In genomic region chr22:49920859-49921258, GRCh38 we compare ENCODE assay signal across 25 cellular contexts. TPM values are rescaled to one million over a fixed set of nuclear protein-coding genes. Genes with fewer than 3 reads are reported as not detected.
A peak's percentile ranks its signal among the peaks of the same experiment; 100 is the strongest.
DNase-seq lines count a peak whose midpoint lies in the region; ATAC-seq, FAIRE-seq and TF ChIP-seq lines count a peak whose summit lies in the region.
"Had no signal": no experiment of that assay in that cellular context is flagged by ENCODE, and none has a peak within 500 bp of the region (broad histone marks: within the 10 kb centered on the region; RNA-seq: fewer than 3 reads in every experiment).

No MANE protein-coding gene starts in this region.

- peaks cover 9% of the 10 kb centered on the region; the same call in 1 of the 2 replicates for H3K23me2 ChIP-seq in H1 (ENCODE audit: low read depth, low read length)

- no peak overlapping the region for H2BK15ac ChIP-seq in H1 (ENCODE audit: low read length)

- peak overlapping the region; percentile 43 for H3K4me3 Mint-ChIP-seq in activated CD8-positive, alpha-beta T cell treated with anti-CD3 and anti-CD28 coated beads, Interleukin-2, amount 10 ng/mL, durations not matched to agents 7 days and 5 days
- H3K4me3 Mint-ChIP-seq in activated CD8-positive, alpha-beta T cell treated with anti-CD3 and anti-CD28 coated beads for 36 hours: no peak overlapping the region
- peak overlapping the region in 5 of 7 donors; percentile 18 to 61 (median 35) for H3K4me3 Mint-ChIP-seq in CD8-positive, alpha-beta memory T cell
- peak overlapping the region; percentile 55 for H3K4me3 Mint-ChIP-seq in progenitor cell of endocrine pancreas (ENCODE audit: low read depth)

- CTCF ChIA-PET in activated CD8-positive, alpha-beta T cell treated with anti-CD3 and anti-CD28 coated beads, Interleukin-2, amount 10 ng/mL, durations not matched to agents 7 days and 5 days (lab: Charles Lee): no interaction called here
- CTCF ChIA-PET in activated CD8-positive, alpha-beta T cell treated with anti-CD3 and anti-CD28 coated beads for 36 hours (lab: Charles Lee): interaction anchor here (1.0 to 1.8 kb wide), 3 partner anchors 10 to 110 kb away, joined by 3 to 8 read pairs (median 6); no protein-coding TSS in a partner anchor
- CTCF ChIA-PET in CD8-positive, alpha-beta memory T cell (lab: Charles Lee): no interaction called here
- CTCF ChIA-PET in H1 (lab: Charles Lee; ENCODE audit: partially characterized antibody): interaction anchor here (0.9 to 2.0 kb wide), 2 partner anchors 10 to 110 kb away, joined by 4 to 7 read pairs; no protein-coding TSS in a partner anchor

- peaks cover 2 to 3% of the 10 kb centered on the region in 2 experiments for H4K20me1 ChIP-seq in H1 (replicated peaks in 1 of 2; ENCODE audit: control insufficient read depth in 1 of 2, insufficient read depth in 2 of 2, low read length in 2 of 2)

- no peaks in the 10 kb centered on the region for H3K9me3 ChIP-seq in CD8-positive, alpha-beta memory T cell (ENCODE audit: low read length)
- H3K9me3 ChIP-seq in H1 (ENCODE audit: insufficient read depth in 2 of 2, low read depth in 1 of 2, low read length in 1 of 2) (no peaks in the 10 kb centered on the region), thyroid gland (no peaks in the 10 kb centered on the region)
- H3K9me3 ChIP-seq: Peyer's patch, tibial artery had no signal

- H2BK20ac ChIP-seq in H1 (ENCODE audit: low read length): no peak overlapping the region

- peaks cover 28% of the 10 kb centered on the region for H3K4me1 ChIP-seq in CD8-positive, alpha-beta memory T cell (ENCODE audit: insufficient read depth, low read length)
- H3K4me1 ChIP-seq in H1 (replicated peaks in 1 of 4; ENCODE audit: control insufficient read depth in 3 of 4, insufficient read depth in 4 of 4, low read length in 3 of 4): peaks cover 0 to 10% (median 1%) of the 10 kb centered on the region in 4 experiments; a peak in 5 of 7 replicates
- H3K4me1 ChIP-seq in thyroid gland: peaks cover 16 to 20% of the 10 kb centered on the region in 2 donors

- no peak overlapping the region for H3K27ac Mint-ChIP-seq in activated CD8-positive, alpha-beta T cell treated with anti-CD3 and anti-CD28 coated beads, Interleukin-2, amount 10 ng/mL, durations not matched to agents 7 days and 5 days
- H3K27ac Mint-ChIP-seq in activated CD8-positive, alpha-beta T cell treated with anti-CD3 and anti-CD28 coated beads for 36 hours: no peak overlapping the region
- H3K27ac Mint-ChIP-seq in CD8-positive, alpha-beta memory T cell: peak overlapping the region in 4 of 8 donors; percentile 35 to 74 (median 52)
- H3K27ac Mint-ChIP-seq in progenitor cell of endocrine pancreas: no peak overlapping the region
- H3K27ac Mint-ChIP-seq: activated T-helper 17 cell treated with anti-CD3 and anti-CD28 coated beads, Interleukin-2, amount 50 U/mL, for 72 hours; endodermal cell; HFFc6; stimulated activated naive CD8-positive, alpha-beta T cell treated with anti-CD3 and anti-CD28 coated beads, Interleukin-15, Interleukin-2, amounts not matched to agents 100 ng/mL and 50 ng/mL, for 24 hours had no signal

- DNase-seq in activated CD8-positive, alpha-beta T cell treated with anti-CD3 and anti-CD28 coated beads, Interleukin-2, amount 10 ng/mL, durations not matched to agents 7 days and 5 days: no peak
- no peak for DNase-seq in activated CD8-positive, alpha-beta T cell treated with anti-CD3 and anti-CD28 coated beads for 36 hours
- no peak for DNase-seq in CD8-positive, alpha-beta memory T cell
- DNase-seq in H1 (ENCODE audit: low read depth in 1 of 2, low spot score in 2 of 2) (no peak), progenitor cell of endocrine pancreas (ENCODE audit: low spot score, unreplicated experiment) (no peak), thyroid gland (no peak)
- DNase-seq: activated B cell treated with CpG ODN at 0.5 μM for 24 hours; C1 segment of cervical spinal cord; endodermal cell; HFFc6; Karpas-422; NCI-H1694 treated with DMSO at 0.1 percent for 48 hours; NCI-H526; occipital lobe; Peyer's patch; stimulated activated CD4-positive, alpha-beta T cell treated with anti-CD3 and anti-CD28 coated beads, Interleukin-4, amount 100 ng/mL, for 24 hours; T-helper 9 cell; tibial artery had no signal

- H3K4me1 Mint-ChIP-seq in activated CD8-positive, alpha-beta T cell treated with anti-CD3 and anti-CD28 coated beads, Interleukin-2, amount 10 ng/mL, durations not matched to agents 7 days and 5 days (ENCODE audit: low read depth): peaks cover 53% of the 10 kb centered on the region
- H3K4me1 Mint-ChIP-seq in activated CD8-positive, alpha-beta T cell treated with anti-CD3 and anti-CD28 coated beads for 36 hours (ENCODE audit: low read depth): peaks cover 33% of the 10 kb centered on the region
- peaks cover 29 to 50% (median 33%) of the 10 kb centered on the region in 3 donors for H3K4me1 Mint-ChIP-seq in CD8-positive, alpha-beta memory T cell
- peaks cover 6% of the 10 kb centered on the region for H3K4me1 Mint-ChIP-seq in progenitor cell of endocrine pancreas (ENCODE audit: low read depth)

- peaks cover 37% of the 10 kb centered on the region for H3K36me3 Mint-ChIP-seq in activated CD8-positive, alpha-beta T cell treated with anti-CD3 and anti-CD28 coated beads, Interleukin-2, amount 10 ng/mL, durations not matched to agents 7 days and 5 days (ENCODE audit: low read depth)
- H3K36me3 Mint-ChIP-seq in activated CD8-positive, alpha-beta T cell treated with anti-CD3 and anti-CD28 coated beads for 36 hours (ENCODE audit: low read depth): peaks cover 26% of the 10 kb centered on the region
- peaks cover 0 to 17% (median 3%) of the 10 kb centered on the region in 3 donors for H3K36me3 Mint-ChIP-seq in CD8-positive, alpha-beta memory T cell
- H3K36me3 Mint-ChIP-seq in progenitor cell of endocrine pancreas (ENCODE audit: insufficient read depth): peaks cover 4% of the 10 kb centered on the region

- TF ChIP-seq RAD21 in H1 (IDR thresholded peaks at IDR 0.05 in 1 of 2, conservative IDR thresholded peaks at IDR 0.05 in 1 of 2; ENCODE audit: low read depth in 2 of 2, low read length in 2 of 2): no peak

- H3K27ac ChIP-seq in CD8-positive, alpha-beta memory T cell (ENCODE audit: low read depth, low read length): no peak overlapping the region
- H3K27ac ChIP-seq in H1 (ENCODE audit: low read depth, low read length): no peak overlapping the region
- no peak overlapping the region for H3K27ac ChIP-seq in thyroid gland
- H3K27ac ChIP-seq: Peyer's patch, tibial artery had no signal

- H3K4me2 ChIP-seq in H1 (ENCODE audit: insufficient read depth in 1 of 2, low read depth in 2 of 2, low read length in 2 of 2): no peak overlapping the region

- no peak for TF ChIP-seq POLR2A in H1 (IDR thresholded peaks at IDR 0.05; ENCODE audit: control extremely low read depth in 1 of 2, low read depth in 2 of 2, low read length in 2 of 2)
- no peak for TF ChIP-seq POLR2A in thyroid gland (IDR thresholded peaks at IDR 0.05)

- H3K23ac ChIP-seq in H1 (ENCODE audit: insufficient read length): no peak overlapping the region

- H2AFZ ChIP-seq in H1 (ENCODE audit: low read length): no peak overlapping the region

- H4K5ac ChIP-seq in H1 (ENCODE audit: insufficient read length, low read depth, low read length): no peak overlapping the region

- 92% methylated on average over 18 of the region's 18 CpGs; no CpG with 5 or more reads in 1 of the 2 experiments for WGBS in H1 (ENCODE audit: extremely low coverage in 1 of 2, insufficient coverage in 1 of 2, insufficient read length in 1 of 2, insufficient replicate concordance in 2 of 2, low coverage in 1 of 2, low lambda C conversion rate in 2 of 2, missing lambda C conversion rate in 1 of 2), 2 experiments
- WGBS in thyroid gland, 2 donors: 84 to 96% methylated on average over 16 of the region's 18 CpGs

- no peak for FAIRE-seq in H1 (lab: Jason Lieb, UNC)
- FAIRE-seq: colon, G401.6, keratinocyte had no signal

- H3K36me3 ChIP-seq in CD8-positive, alpha-beta memory T cell (ENCODE audit: insufficient read depth, low read length): no peaks in the 10 kb centered on the region
- peaks cover 0 to 3% (median 2%) of the 10 kb centered on the region in 4 experiments; a peak in 1 of 8 replicates for H3K36me3 ChIP-seq in H1 (ENCODE audit: control insufficient read depth in 2 of 4, insufficient read depth in 4 of 4, low read length in 3 of 4)
- peaks cover 0 to 31% of the 10 kb centered on the region in 2 donors for H3K36me3 ChIP-seq in thyroid gland

- POLR2A ChIA-PET in activated CD8-positive, alpha-beta T cell treated with anti-CD3 and anti-CD28 coated beads, Interleukin-2, amount 10 ng/mL, durations not matched to agents 7 days and 5 days (lab: Charles Lee): no interaction called here
- POLR2A ChIA-PET in activated CD8-positive, alpha-beta T cell treated with anti-CD3 and anti-CD28 coated beads for 36 hours (lab: Charles Lee): no interaction called here
- POLR2A ChIA-PET in CD8-positive, alpha-beta memory T cell (lab: Charles Lee): no interaction called here
- POLR2A ChIA-PET in H1 (lab: Charles Lee; ENCODE audit: partially characterized antibody): interaction anchor here (0.8 kb wide), 1 partner anchor 40 kb away, joined by 3 read pairs; no protein-coding TSS in a partner anchor

- no peak overlapping the region for H2AK5ac ChIP-seq in H1 (ENCODE audit: low read depth, low read length)

- H3K9me3 Mint-ChIP-seq in activated CD8-positive, alpha-beta T cell treated with anti-CD3 and anti-CD28 coated beads, Interleukin-2, amount 10 ng/mL, durations not matched to agents 7 days and 5 days (ENCODE audit: insufficient read depth): no peaks in the 10 kb centered on the region
- no peaks in the 10 kb centered on the region for H3K9me3 Mint-ChIP-seq in activated CD8-positive, alpha-beta T cell treated with anti-CD3 and anti-CD28 coated beads for 36 hours
- H3K9me3 Mint-ChIP-seq in CD8-positive, alpha-beta memory T cell: no peaks in the 10 kb centered on the region
- no peaks in the 10 kb centered on the region for H3K9me3 Mint-ChIP-seq in progenitor cell of endocrine pancreas (ENCODE audit: low read depth)
- H3K9me3 Mint-ChIP-seq: activated B cell treated with CpG ODN at 0.5 μM for 24 hours; activated T-helper 17 cell treated with anti-CD3 and anti-CD28 coated beads, Interleukin-2, amount 50 U/mL, for 72 hours; endodermal cell; HFFc6; stimulated activated naive CD8-positive, alpha-beta T cell treated with anti-CD3 and anti-CD28 coated beads, Interleukin-15, Interleukin-2, amounts not matched to agents 100 ng/mL and 50 ng/mL, for 24 hours had no signal

- no peak overlapping the region for H3K4ac ChIP-seq in H1 (replicated peaks; ENCODE audit: insufficient read length, low read depth, low read length)

- no peak for ATAC-seq in activated CD8-positive, alpha-beta T cell treated with anti-CD3 and anti-CD28 coated beads, Interleukin-2, amount 10 ng/mL, durations not matched to agents 7 days and 5 days
- no peak for ATAC-seq in activated CD8-positive, alpha-beta T cell treated with anti-CD3 and anti-CD28 coated beads for 36 hours
- ATAC-seq in GM21381 (IDR thresholded peaks at IDR 0.05; ENCODE audit: unreplicated experiment) (no peak), GM19395 (IDR thresholded peaks at IDR 0.05; ENCODE audit: unreplicated experiment) (no peak)
- ATAC-seq: activated T-helper 17 cell treated with anti-CD3 and anti-CD28 coated beads, Interleukin-2, amount 50 U/mL, for 72 hours had no signal

- no peak overlapping the region for H2BK12ac ChIP-seq in H1 (ENCODE audit: low read depth, low read length)

- no peak for TF ChIP-seq CTCF in activated CD8-positive, alpha-beta T cell treated with anti-CD3 and anti-CD28 coated beads for 36 hours (IDR thresholded peaks at IDR 0.05)
- TF ChIP-seq CTCF in H1 (IDR thresholded peaks at IDR 0.05; ENCODE audit: control extremely low read depth in 1 of 3, insufficient read depth in 1 of 3, low read depth in 1 of 3, low read length in 3 of 3) (no peak), progenitor cell of endocrine pancreas (IDR thresholded peaks at IDR 0.05; ENCODE audit: unreplicated experiment) (no peak), thyroid gland (IDR thresholded peaks at IDR 0.05) (no peak)

- peaks cover 0 to 8% of the 10 kb centered on the region in 2 experiments; a peak in 1 of 4 replicates for H3K79me2 ChIP-seq in H1 (ENCODE audit: control insufficient read depth in 1 of 2, insufficient read depth in 2 of 2, low read length in 2 of 2)

- no peak overlapping the region for H3K9ac ChIP-seq in H1 (replicated peaks in 1 of 4; ENCODE audit: extremely low read depth in 1 of 4, low read depth in 3 of 4, low read length in 3 of 4)

- H3K27me3 Mint-ChIP-seq in activated CD8-positive, alpha-beta T cell treated with anti-CD3 and anti-CD28 coated beads, Interleukin-2, amount 10 ng/mL, durations not matched to agents 7 days and 5 days (ENCODE audit: low read depth): no peaks in the 10 kb centered on the region
- H3K27me3 Mint-ChIP-seq in activated CD8-positive, alpha-beta T cell treated with anti-CD3 and anti-CD28 coated beads for 36 hours: no peaks in the 10 kb centered on the region
- no peaks in the 10 kb centered on the region for H3K27me3 Mint-ChIP-seq in CD8-positive, alpha-beta memory T cell
- H3K27me3 Mint-ChIP-seq in progenitor cell of endocrine pancreas: no peaks in the 10 kb centered on the region
- H3K27me3 Mint-ChIP-seq: activated B cell treated with CpG ODN at 0.5 μM for 24 hours; activated T-helper 17 cell treated with anti-CD3 and anti-CD28 coated beads, Interleukin-2, amount 50 U/mL, for 72 hours; stimulated activated naive CD8-positive, alpha-beta T cell treated with anti-CD3 and anti-CD28 coated beads, Interleukin-15, Interleukin-2, amounts not matched to agents 100 ng/mL and 50 ng/mL, for 24 hours had no signal

- H3K18ac ChIP-seq in H1 (ENCODE audit: extremely low read depth, low read length): no peak overlapping the region

- no peak overlapping the region for H3K14ac ChIP-seq in H1 (ENCODE audit: insufficient read length)

- no peak overlapping the region for H4K8ac ChIP-seq in H1 (ENCODE audit: extremely low read depth, insufficient read depth, low read length)

- intact Hi-C loops in activated CD8-positive, alpha-beta T cell treated with anti-CD3 and anti-CD28 coated beads for 36 hours (cut with micrococcal nuclease): loop anchor here (10.0 kb wide), 1 partner anchor 156 kb away; no protein-coding TSS in a partner anchor
- intact Hi-C loops in thyroid gland (cut with DNase I): loop anchor here (10.0 kb wide), 2 partner anchors 156 to 294 kb away; no protein-coding TSS in a partner anchor

- no peak overlapping the region for H3K4me3 ChIP-seq in CD8-positive, alpha-beta memory T cell (ENCODE audit: low read length)
- H3K4me3 ChIP-seq in H1 (ENCODE audit: extremely low read depth in 1 of 4, insufficient read depth in 2 of 4, low read depth in 3 of 4, low read length in 4 of 4): no peak overlapping the region
- no peak overlapping the region for H3K4me3 ChIP-seq in thyroid gland (replicated peaks in 1 of 3)
- H3K4me3 ChIP-seq: Peyer's patch, tibial artery had no signal

- TF ChIP-seq EP300 in H1 (IDR thresholded peaks at IDR 0.05; ENCODE audit: borderline replicate concordance in 1 of 2, low read depth in 2 of 2, low read length in 2 of 2): no peak

- H3K56ac ChIP-seq in H1 (replicated peaks; ENCODE audit: insufficient read length, low read depth, low read length): no peak overlapping the region

- no peak overlapping the region for H2BK120ac ChIP-seq in H1 (replicated peaks; ENCODE audit: low read depth, low read length)

- no peaks in the 10 kb centered on the region for H3K27me3 ChIP-seq in CD8-positive, alpha-beta memory T cell (ENCODE audit: insufficient read depth, low read length, poor library complexity, severe bottlenecking)
- no peaks in the 10 kb centered on the region; a peak in 2 of 7 replicates for H3K27me3 ChIP-seq in H1 (replicated peaks in 1 of 4; ENCODE audit: control insufficient read depth in 3 of 4, extremely low read depth in 1 of 4, insufficient read depth in 3 of 4, low read length in 3 of 4)
- H3K27me3 ChIP-seq in thyroid gland: no peaks in the 10 kb centered on the region
- H3K27me3 ChIP-seq: Peyer's patch, tibial artery had no signal

- peak overlapping the region; percentile 26; the same call in 1 of the 2 replicates for H2BK5ac ChIP-seq in H1 (ENCODE audit: low read depth, low read length)

- no peak overlapping the region for H4K91ac ChIP-seq in H1 (replicated peaks; ENCODE audit: insufficient read length, low read length)

- peaks cover 3% of the 10 kb centered on the region; the same call in 1 of the 2 replicates for H3K79me1 ChIP-seq in H1 (ENCODE audit: low read depth, low read length)

RNA-seq across cellular contexts. Expression of gene CRELD2, which starts 2.4 kb away (rescaled TPM):
- 10 to 100 TPM; 58.0 to 58.1 TPM for total RNA-seq in activated CD8-positive, alpha-beta T cell treated with anti-CD3 and anti-CD28 coated beads, Interleukin-2, amount 10 ng/mL, durations not matched to agents 7 days and 5 days
- total RNA-seq in activated CD8-positive, alpha-beta T cell treated with anti-CD3 and anti-CD28 coated beads for 36 hours: 10 to 100 TPM; 26.1 to 28.2 TPM
- 10 to 100 TPM; 49.4 to 50.7 TPM for total RNA-seq in CD8-positive, alpha-beta memory T cell
- polyA plus RNA-seq in CD8-positive, alpha-beta memory T cell: 53.2 TPM
- 36.6 and 39.4 TPM in 2 replicates for total RNA-seq in H1 (2021; fragmentation: NEBNext Ultra II Directional; extraction: Animal tissue kit (Norgen Biotek cat#: 25700))
- polyA plus RNA-seq in H1 (2011; rRNA removed): 24.5 and 34.3 TPM in 2 replicates
- polyA plus RNA-seq in H1 (2011; cell fraction: cytosol; rRNA removed): 35.6 TPM
- 52.5 TPM for polyA plus RNA-seq in H1 (2011; cell fraction: nucleus; rRNA removed)
- 19.3 to 35.8 TPM (median 34.6 TPM) in 4 replicates for polyA plus RNA-seq in H1 (2012, experiment 1 of 2)
- polyA plus RNA-seq in H1 (2012, experiment 2 of 2): 23.7 TPM
- polyA plus RNA-seq in H1 (2013, experiment 1 of 2): 24.9 TPM
- 26.3 TPM for polyA plus RNA-seq in H1 (2013, experiment 2 of 2)
- polyA minus RNA-seq in H1 (2011; rRNA and poly(A)+ RNA removed): 6.1 and 8.2 TPM in 2 replicates
- polyA minus RNA-seq in H1 (2011; cell fraction: cytosol; rRNA and poly(A)+ RNA removed): 8.7 TPM
- 8.0 TPM for polyA minus RNA-seq in H1 (2011; cell fraction: nucleus; rRNA and poly(A)+ RNA removed)
- 42.2 and 42.4 TPM in 2 replicates for total RNA-seq in progenitor cell of endocrine pancreas
- 100 to 1,000 TPM in 3 of 4 donors, 10 to 100 TPM in 1; 50.3 to 244 (median 154) TPM for total RNA-seq in thyroid gland

RNA-seq across cellular contexts. Expression of gene ALG12, which starts 2.6 kb away (rescaled TPM):
- total RNA-seq in activated CD8-positive, alpha-beta T cell treated with anti-CD3 and anti-CD28 coated beads, Interleukin-2, amount 10 ng/mL, durations not matched to agents 7 days and 5 days: 10 to 100 TPM; 16.3 to 17.4 TPM
- 10 to 100 TPM; 10.7 to 12.0 TPM for total RNA-seq in activated CD8-positive, alpha-beta T cell treated with anti-CD3 and anti-CD28 coated beads for 36 hours
- 10 to 100 TPM; 21.0 TPM for total RNA-seq in CD8-positive, alpha-beta memory T cell
- polyA plus RNA-seq in CD8-positive, alpha-beta memory T cell: 21.8 TPM
- 22.5 and 25.0 TPM in 2 replicates for total RNA-seq in H1 (2021; fragmentation: NEBNext Ultra II Directional; extraction: Animal tissue kit (Norgen Biotek cat#: 25700))
- 13.4 and 24.1 TPM in 2 replicates for polyA plus RNA-seq in H1 (2011; rRNA removed)
- polyA plus RNA-seq in H1 (2011; cell fraction: cytosol; rRNA removed): 16.1 TPM
- polyA plus RNA-seq in H1 (2011; cell fraction: nucleus; rRNA removed): 28.5 TPM
- polyA plus RNA-seq in H1 (2012, experiment 1 of 2): 14.6 to 25.7 TPM (median 22.3 TPM) in 4 replicates
- polyA plus RNA-seq in H1 (2012, experiment 2 of 2): 19.9 TPM
- polyA plus RNA-seq in H1 (2013, experiment 1 of 2): 23.8 TPM
- 25.7 TPM for polyA plus RNA-seq in H1 (2013, experiment 2 of 2)
- 20.3 and 23.2 TPM in 2 replicates for polyA minus RNA-seq in H1 (2011; rRNA and poly(A)+ RNA removed)
- 11.2 TPM for polyA minus RNA-seq in H1 (2011; cell fraction: cytosol; rRNA and poly(A)+ RNA removed)
- 7.9 TPM for polyA minus RNA-seq in H1 (2011; cell fraction: nucleus; rRNA and poly(A)+ RNA removed)
- total RNA-seq in progenitor cell of endocrine pancreas (22.0 and 25.7 TPM in 2 replicates), thyroid gland (10 to 100 TPM; 25.5 to 60.5 (median 52.2) TPM)

RNA-seq across cellular contexts. Expression of gene PIM3, which starts 39.7 kb away (rescaled TPM):
- total RNA-seq in activated CD8-positive, alpha-beta T cell treated with anti-CD3 and anti-CD28 coated beads, Interleukin-2, amount 10 ng/mL, durations not matched to agents 7 days and 5 days: 10 to 100 TPM; 45.1 to 45.7 TPM
- 100 to 1,000 TPM; 146 to 158 TPM for total RNA-seq in activated CD8-positive, alpha-beta T cell treated with anti-CD3 and anti-CD28 coated beads for 36 hours
- 100 to 1,000 TPM; 202 to 227 TPM for total RNA-seq in CD8-positive, alpha-beta memory T cell
- 39.3 TPM for polyA plus RNA-seq in CD8-positive, alpha-beta memory T cell
- 30.0 and 31.2 TPM in 2 replicates for total RNA-seq in H1 (2021; fragmentation: NEBNext Ultra II Directional; extraction: Animal tissue kit (Norgen Biotek cat#: 25700))
- polyA plus RNA-seq in H1 (2011; rRNA removed): 22.6 and 40.2 TPM in 2 replicates
- 20.5 TPM for polyA plus RNA-seq in H1 (2011; cell fraction: cytosol; rRNA removed)
- polyA plus RNA-seq in H1 (2011; cell fraction: nucleus; rRNA removed): 43.4 TPM
- 16.0 to 28.8 TPM (median 24.5 TPM) in 4 replicates for polyA plus RNA-seq in H1 (2012, experiment 1 of 2)
- 23.8 TPM for polyA plus RNA-seq in H1 (2012, experiment 2 of 2)
- polyA plus RNA-seq in H1 (2013, experiment 1 of 2): 20.9 TPM
- 21.1 TPM for polyA plus RNA-seq in H1 (2013, experiment 2 of 2)
- 3.8 and 3.9 TPM in 2 replicates for polyA minus RNA-seq in H1 (2011; rRNA and poly(A)+ RNA removed)
- 17.7 TPM for polyA minus RNA-seq in H1 (2011; cell fraction: cytosol; rRNA and poly(A)+ RNA removed)
- polyA minus RNA-seq in H1 (2011; cell fraction: nucleus; rRNA and poly(A)+ RNA removed): 20.5 TPM
- total RNA-seq in progenitor cell of endocrine pancreas (17.4 and 19.0 TPM in 2 replicates), thyroid gland (100 to 1,000 TPM in 1 of 4 donors, 10 to 100 TPM in 3; 45.4 to 108 (median 73.2) TPM)

Comparison
In these comparisons a context has a peak if more than half of its experiments do, and no peak if none do; other contexts are left out.
1. CTCF ChIA-PET loops: an anchor here in activated CD8-positive, alpha-beta T cell treated with anti-CD3 and anti-CD28 coated beads for 36 hours (1.0 to 1.8 kb wide) and H1 (0.9 to 2.0 kb wide); none called in activated CD8-positive, alpha-beta T cell treated with anti-CD3 and anti-CD28 coated beads, Interleukin-2, amount 10 ng/mL, durations not matched to agents 7 days and 5 days and CD8-positive, alpha-beta memory T cell.